In the genomic region with DNA sequence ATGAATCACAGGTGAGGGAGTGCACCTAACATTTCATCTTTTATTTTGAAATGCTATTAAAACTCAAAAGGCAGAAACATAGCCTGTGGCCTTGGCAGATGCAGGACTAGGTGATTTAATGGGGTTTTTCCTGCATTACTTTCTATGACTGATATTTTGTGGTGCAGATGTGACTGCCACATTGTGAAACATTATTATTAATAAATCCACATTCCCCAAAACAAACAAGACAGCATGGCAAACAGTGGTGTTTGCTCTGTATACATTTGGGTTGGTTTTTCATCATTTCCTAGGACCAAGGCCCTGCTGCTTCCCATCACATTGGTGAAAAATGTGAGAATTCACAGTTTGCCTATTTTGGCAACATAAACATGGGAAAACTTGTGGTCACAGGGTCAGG, we compare ENCODE assay signal across 12 cellular contexts.
"Had no signal": no experiment of that assay in that cellular context is flagged by ENCODE, and none has a peak within 500 bp of the region (broad histone marks: within the 10 kb centered on the region; RNA-seq: fewer than 3 reads in every experiment).

No MANE protein-coding gene starts in this region.

- H3K27ac Mint-ChIP-seq: activated T-cell treated with anti-CD3 and anti-CD28 coated beads, Interleukin-2, amount 50 U/mL, for 72 hours had no signal

- H3K27me3 Mint-ChIP-seq: naive B cell, T-helper 17 cell had no signal

- H3K27me3 ChIP-seq: thyroid gland, uterus had no signal

- H3K4me1 ChIP-seq: uterus had no signal

- DNase-seq: activated CD4-positive, alpha-beta T cell treated with anti-CD3 and anti-CD28 coated beads for 48 hours; activated CD8-positive, alpha-beta memory T cell treated with anti-CD3 and anti-CD28 coated beads, Interleukin-2, amount 50 U/mL, for 48 hours; activated T-cell treated with anti-CD3 and anti-CD28 coated beads, Interleukin-2, amount 50 U/mL, for 72 hours; erythroblast; naive B cell; stimulated activated CD4-positive, alpha-beta T cell treated with anti-CD3 and anti-CD28 coated beads, Interleukin-1b, Interleukin-23, amount 100 ng/mL, for 48 hours; T-helper 17 cell; thyroid gland; uterus had no signal

- FAIRE-seq: astrocyte, islet of Langerhans had no signal

- H3K9me3 ChIP-seq: thyroid gland, uterus had no signal

- H3K36me3 Mint-ChIP-seq: naive B cell had no signal

- ATAC-seq: activated T-cell treated with anti-CD3 and anti-CD28 coated beads, Interleukin-2, amount 50 U/mL, for 72 hours; T-helper 17 cell had no signal

- H3K4me3 Mint-ChIP-seq: naive B cell had no signal

- H3K27ac ChIP-seq: thyroid gland, uterus had no signal

- H3K36me3 ChIP-seq: thyroid gland, uterus had no signal

- H3K4me3 ChIP-seq: lung, thyroid gland, uterus had no signal
